18 cellular contexts compared by ENCODE assay signal in genomic region chr5:135228236-135228635, GRCh38.
DNase-seq lines count a peak whose midpoint lies in the region; ATAC-seq and TF ChIP-seq lines count a peak whose summit lies in the region.
"Had no signal": no experiment of that assay in that cellular context is flagged by ENCODE, and none has a peak within 500 bp of the region (broad histone marks: within the 10 kb centered on the region; RNA-seq: fewer than 3 reads in every experiment).

No MANE protein-coding gene starts in this region.

- H2AFZ ChIP-seq in osteoblast (ENCODE audit: low read length) = no peak overlapping the region
- H2AFZ ChIP-seq: GM23338 had no signal

- no peaks in the 10 kb centered on the region for H3K79me2 ChIP-seq in osteoblast (ENCODE audit: insufficient read depth, low read length)

- intact Hi-C loops in spleen (cut with DNase I; ENCODE audit: low total_unique reads) = no loop called here

- H3K36me3 ChIP-seq in BLaER1 (no peaks in the 10 kb centered on the region), osteoblast (ENCODE audit: insufficient read depth, low read length) (no peaks in the 10 kb centered on the region), spleen (no peaks in the 10 kb centered on the region)
- H3K36me3 ChIP-seq in BLaER1 treated with 17β-estradiol and CSF1 and Interleukin-3, amounts not matched to agents 10 nM and 100 nM = no peaks in the 10 kb centered on the region

- H3K4me2 ChIP-seq in BLaER1 (peak overlapping the region; percentile 89), osteoblast (ENCODE audit: insufficient read depth, low read length) (no peak overlapping the region)
- H3K4me2 ChIP-seq in BLaER1 treated with 17β-estradiol and CSF1 and Interleukin-3, amounts not matched to agents 10 nM and 100 nM = peak overlapping the region in 10 of 11 experiments; percentile 81 to 96 (median 89); a peak in 20 of 22 replicates
- H3K4me2 ChIP-seq: GM23338 had no signal

- no peak for ATAC-seq in foreskin keratinocyte
- ATAC-seq: GM23338, HCT116 had no signal

- H4K20me1 ChIP-seq in BLaER1 (no peaks in the 10 kb centered on the region), osteoblast (ENCODE audit: insufficient read depth, low read length) (no peaks in the 10 kb centered on the region)
- no peaks in the 10 kb centered on the region for H4K20me1 ChIP-seq in BLaER1 treated with 17β-estradiol and CSF1 and Interleukin-3, amounts not matched to agents 10 nM and 100 nM

- H3K9ac ChIP-seq in BLaER1 = no peak overlapping the region; the same call in 1 of the 2 replicates
- H3K9ac ChIP-seq in BLaER1 treated with 17β-estradiol and CSF1 and Interleukin-3, amounts not matched to agents 10 nM and 100 nM = peak overlapping the region in 7 of 11 experiments; percentile 73 to 83 (median 78); a peak in 10 of 22 replicates

- H3K4me3 ChIP-seq in BLaER1 (no peak overlapping the region), osteoblast (ENCODE audit: insufficient read depth, low read length) (no peak overlapping the region), spleen (no peak overlapping the region)
- no peak overlapping the region for H3K4me3 ChIP-seq in BLaER1 treated with 17β-estradiol and CSF1 and Interleukin-3, amounts not matched to agents 10 nM and 100 nM
- H3K4me3 ChIP-seq: GM23338 had no signal

- TF ChIP-seq POLR2A in spleen (IDR thresholded peaks at IDR 0.05) = no peak

- peaks cover 7% of the 10 kb centered on the region; the same call in 1 of the 2 replicates for H3K9me3 ChIP-seq in BLaER1
- H3K9me3 ChIP-seq in BLaER1 treated with 17β-estradiol and CSF1 and Interleukin-3, amounts not matched to agents 10 nM and 100 nM (replicated peaks in 1 of 11) = peaks cover 6 to 12% (median 7%) of the 10 kb centered on the region in 11 experiments; a peak in 14 of 22 replicates
- H3K9me3 ChIP-seq in osteoblast (ENCODE audit: low read depth, low read length) = no peaks in the 10 kb centered on the region
- no peaks in the 10 kb centered on the region for H3K9me3 ChIP-seq in spleen

- 81 to 88% (median 86%) methylated on average over 1 of the region's 1 CpG for WGBS in spleen, 5 donors

- peak; percentile 36 for DNase-seq in osteoblast (ENCODE audit: insufficient read length, low spot score, missing footprints)
- peak; percentile 14 for DNase-seq in spleen
- DNase-seq in activated naive CD4-positive, alpha-beta T cell (lab: John Stamatoyannopoulos, UW) = no peak
- DNase-seq in 8988T = no peak
- DNase-seq in foreskin keratinocyte = no peak
- DNase-seq: C1 segment of cervical spinal cord; Calu3; CD4-positive, alpha-beta memory T cell; COR-L47; DMS53; DMS79 treated with DMSO at 0.1 percent for 48 hours; GF-D8; H9; HFFc6 had no signal

- H3K4me1 ChIP-seq in BLaER1 (peaks cover 88% of the 10 kb centered on the region), osteoblast (ENCODE audit: insufficient read depth, low read length) (peaks cover 12% of the 10 kb centered on the region), spleen (peaks cover 0 to 27% (median 0%) of the 10 kb centered on the region in 6 donors), foreskin keratinocyte (peaks cover 7% of the 10 kb centered on the region)
- peaks cover 81 to 100% (median 90%) of the 10 kb centered on the region in 10 experiments for H3K4me1 ChIP-seq in BLaER1 treated with 17β-estradiol and CSF1 and Interleukin-3, amounts not matched to agents 10 nM and 100 nM

- H3K27ac ChIP-seq in BLaER1 (peak overlapping the region; percentile 86), osteoblast (ENCODE audit: low read depth, low read length) (no peak overlapping the region), spleen (no peak overlapping the region), foreskin keratinocyte (no peak overlapping the region)
- H3K27ac ChIP-seq in BLaER1 treated with 17β-estradiol and CSF1 and Interleukin-3, amounts not matched to agents 10 nM and 100 nM = peak overlapping the region in 9 of 11 experiments; percentile 73 to 94 (median 91); a peak in 17 of 22 replicates

- no peak for TF ChIP-seq CTCF in osteoblast (IDR thresholded peaks at IDR 0.05; ENCODE audit: extremely low read depth, low read depth, low read length)
- no peak for TF ChIP-seq CTCF in spleen (IDR thresholded peaks at IDR 0.05 in 8 of 11, conservative IDR thresholded peaks at IDR 0.05 in 3 of 11)
- TF ChIP-seq CTCF in foreskin keratinocyte (conservative IDR thresholded peaks at IDR 0.05) = no peak

- no peaks in the 10 kb centered on the region for H3K27me3 ChIP-seq in BLaER1
- H3K27me3 ChIP-seq in BLaER1 treated with 17β-estradiol and CSF1 and Interleukin-3, amounts not matched to agents 10 nM and 100 nM = no peaks in the 10 kb centered on the region
- no peaks in the 10 kb centered on the region for H3K27me3 ChIP-seq in osteoblast (ENCODE audit: insufficient read depth, low read length)
- H3K27me3 ChIP-seq in spleen (replicated peaks in 1 of 7) = peaks cover 0 to 7% (median 0%) of the 10 kb centered on the region in 7 donors
- peaks cover 18% of the 10 kb centered on the region for H3K27me3 ChIP-seq in foreskin keratinocyte

Comparison
In these comparisons a context has a peak if more than half of its experiments do, and no peak if none do; other contexts are left out.
1. H3K27ac ChIP-seq: peak in BLaER1 (single experiment) and BLaER1 treated with 17β-estradiol and CSF1 and Interleukin-3, amounts not matched to agents 10 nM and 100 nM (9 of 11); none in osteoblast (single experiment), spleen (0 of 8) and foreskin keratinocyte (single experiment).
2. DNase-seq: peak in osteoblast (single experiment) and spleen (single experiment); none in activated naive CD4-positive, alpha-beta T cell (0 of 4), 8988T (single experiment) and foreskin keratinocyte (0 of 2).